ENCODE assay signal across 4 cellular contexts in genomic region chr12:69807101-69807897, GRCh38. TPM values are rescaled to one million over a fixed set of nuclear protein-coding genes. Genes with fewer than 3 reads are reported as not detected.
"Had no signal": no experiment of that assay in that cellular context is flagged by ENCODE, and none has a peak within 500 bp of the region (broad histone marks: within the 10 kb centered on the region; RNA-seq: fewer than 3 reads in every experiment).

No MANE protein-coding gene starts in this region.

RNA-seq across cellular contexts. Expression of gene MYRFL, which starts 17.7 kb away (rescaled TPM):
- total RNA-seq: dermis microvascular lymphatic vessel endothelial cell, esophagus mucosa, esophagus squamous epithelium, glomerular endothelial cell had no signal
